ENCODE assay signal across 8 cellular contexts in the genomic region with DNA sequence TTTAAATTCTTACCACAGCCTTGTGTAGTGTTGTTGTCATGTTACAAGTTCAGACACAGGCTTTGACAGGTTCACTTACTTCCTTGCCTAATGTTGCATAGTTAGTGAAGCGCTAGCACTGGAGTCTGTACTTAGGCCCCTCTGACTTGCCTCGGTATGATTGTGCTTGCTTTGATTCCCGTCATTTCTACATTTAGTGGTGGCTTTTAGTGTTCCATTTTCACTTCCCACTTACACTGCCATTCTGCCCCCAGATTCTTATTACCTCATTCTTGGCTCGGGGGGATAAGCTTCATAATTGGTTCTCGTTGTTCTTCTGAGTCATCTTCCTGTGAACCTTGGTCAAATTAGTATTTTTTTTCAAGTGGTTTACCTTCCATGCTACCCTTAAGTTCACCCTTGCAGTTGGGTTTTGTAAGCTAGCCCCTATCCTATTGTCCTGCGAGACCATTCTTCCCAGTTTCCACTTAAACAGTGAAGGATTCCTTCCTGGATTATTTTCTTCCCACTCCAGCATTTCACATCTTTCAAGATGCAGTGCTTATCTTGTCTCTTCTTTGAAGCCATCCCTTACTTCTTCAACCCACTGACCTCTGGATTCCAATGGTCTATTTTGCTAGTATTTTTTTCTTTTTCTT.
DNase-seq lines count a peak whose midpoint lies in the region; ATAC-seq and TF ChIP-seq lines count a peak whose summit lies in the region.

No MANE protein-coding gene starts in this region.

- intact Hi-C loops in Calu3 (cut with micrococcal nuclease; ENCODE audit: unreplicated experiment): no loop called here

- peak; percentile 88 for ATAC-seq in GM19397 (IDR thresholded peaks at IDR 0.05; ENCODE audit: unreplicated experiment)
- ATAC-seq in HG03342 (IDR thresholded peaks at IDR 0.05; ENCODE audit: unreplicated experiment): peak; percentile 94

- CTCF ChIA-PET in Calu3 (lab: Charles Lee): no interaction called here
- CTCF ChIA-PET in activated CD4-positive, alpha-beta T cell treated with anti-CD3 and anti-CD28 coated beads, Interleukin-2, amount 10 ng/mL, durations not matched to agents 7 days and 5 days (lab: Charles Lee): interaction anchor here (0.6 to 0.7 kb wide), 3 partner anchors 11 to 44 kb away, joined by 3 read pairs; no protein-coding TSS in a partner anchor

- H3K27me3 Mint-ChIP-seq in Calu3 (ENCODE audit: unreplicated experiment): no peaks in the 10 kb centered on the region
- no peaks in the 10 kb centered on the region for H3K27me3 Mint-ChIP-seq in activated CD4-positive, alpha-beta T cell treated with anti-CD3 and anti-CD28 coated beads, Interleukin-2, amount 10 ng/mL, durations not matched to agents 7 days and 5 days

- DNase-seq in Calu3 (no peak), iris pigment epithelial cell (ENCODE audit: low read depth) (peak; percentile 89), T-helper 9 cell (no peak), germinal center (ENCODE audit: low spot score) (no peak), OCI-M2 (lab: John Stamatoyannopoulos, UW; ENCODE audit: unreplicated experiment) (no peak)
- DNase-seq in activated CD4-positive, alpha-beta T cell treated with anti-CD3 and anti-CD28 coated beads, Interleukin-2, amount 10 ng/mL, durations not matched to agents 7 days and 5 days: peak; percentile 9

- BruUV-seq in Calu3 (replicated peaks; lab: Mats Ljungman, UMichigan): no TSS peak

- no peaks in the 10 kb centered on the region for H3K36me3 Mint-ChIP-seq in Calu3 (ENCODE audit: insufficient read depth, unreplicated experiment)
- H3K36me3 Mint-ChIP-seq in activated CD4-positive, alpha-beta T cell treated with anti-CD3 and anti-CD28 coated beads, Interleukin-2, amount 10 ng/mL, durations not matched to agents 7 days and 5 days (ENCODE audit: low read depth): peaks cover 33% of the 10 kb centered on the region

- H3K9me3 Mint-ChIP-seq in Calu3 (ENCODE audit: low read depth, unreplicated experiment): no peaks in the 10 kb centered on the region
- H3K9me3 Mint-ChIP-seq in activated CD4-positive, alpha-beta T cell treated with anti-CD3 and anti-CD28 coated beads, Interleukin-2, amount 10 ng/mL, durations not matched to agents 7 days and 5 days: no peaks in the 10 kb centered on the region

- H3K4me1 Mint-ChIP-seq in Calu3 (ENCODE audit: low read depth, unreplicated experiment): peaks cover 37% of the 10 kb centered on the region
- peaks cover 27% of the 10 kb centered on the region for H3K4me1 Mint-ChIP-seq in activated CD4-positive, alpha-beta T cell treated with anti-CD3 and anti-CD28 coated beads, Interleukin-2, amount 10 ng/mL, durations not matched to agents 7 days and 5 days

- POLR2A ChIA-PET in activated CD4-positive, alpha-beta T cell treated with anti-CD3 and anti-CD28 coated beads, Interleukin-2, amount 10 ng/mL, durations not matched to agents 7 days and 5 days (lab: Charles Lee): no interaction called here

- H3K4me3 Mint-ChIP-seq in Calu3 (ENCODE audit: low read depth, unreplicated experiment): peak overlapping the region; percentile 13
- no peak overlapping the region for H3K4me3 Mint-ChIP-seq in activated CD4-positive, alpha-beta T cell treated with anti-CD3 and anti-CD28 coated beads, Interleukin-2, amount 10 ng/mL, durations not matched to agents 7 days and 5 days

- peak overlapping the region; percentile 8 for H3K27ac Mint-ChIP-seq in Calu3 (ENCODE audit: unreplicated experiment)
- H3K27ac Mint-ChIP-seq in activated CD4-positive, alpha-beta T cell treated with anti-CD3 and anti-CD28 coated beads, Interleukin-2, amount 10 ng/mL, durations not matched to agents 7 days and 5 days: no peak overlapping the region

- no peak for TF ChIP-seq CTCF in Calu3 (IDR thresholded peaks at IDR 0.05; ENCODE audit: unreplicated experiment)

Comparison
In these comparisons a context has a peak if more than half of its experiments do, and no peak if none do; other contexts are left out.
1. DNase-seq: peak in activated CD4-positive, alpha-beta T cell treated with anti-CD3 and anti-CD28 coated beads, Interleukin-2, amount 10 ng/mL, durations not matched to agents 7 days and 5 days (single experiment) and iris pigment epithelial cell (single experiment); none in Calu3 (single experiment), T-helper 9 cell (single experiment), germinal center (single experiment) and OCI-M2 (single experiment).